Comparison of ENCODE assay signal across 31 cellular contexts in the genomic region with DNA sequence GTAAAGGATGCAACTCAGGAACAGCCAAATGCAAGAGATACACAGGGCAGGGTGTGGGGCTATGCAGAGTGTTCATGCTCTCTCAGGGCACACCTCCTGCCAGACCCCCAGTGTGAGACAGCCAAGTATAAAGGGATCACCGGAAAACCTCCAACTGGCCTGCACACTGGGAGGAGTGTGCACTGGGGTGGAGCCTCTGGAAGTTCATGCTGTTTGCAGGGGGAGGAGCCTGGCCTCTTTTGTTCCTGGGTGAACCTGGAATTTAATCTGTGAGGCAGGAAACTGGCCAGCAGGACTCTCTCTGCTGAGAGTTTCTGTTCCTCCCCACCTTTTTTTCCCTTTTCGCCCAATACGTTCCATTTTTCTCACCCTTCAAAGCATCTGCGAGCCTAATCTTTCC.
A peak's percentile ranks its signal among the peaks of the same experiment; 100 is the strongest.
DNase-seq lines count a peak whose midpoint lies in the region; TF ChIP-seq lines count a peak whose summit lies in the region.
"Had no signal": no experiment of that assay in that cellular context is flagged by ENCODE, and none has a peak within 500 bp of the region (broad histone marks: within the 10 kb centered on the region; RNA-seq: fewer than 3 reads in every experiment).

No MANE protein-coding gene starts in this region.

- no peak overlapping the region for H3K4me2 ChIP-seq in neural progenitor cell
- H3K4me2 ChIP-seq in mammary epithelial cell (ENCODE audit: insufficient read depth, low read depth, low read length): no peak overlapping the region

- no TSS peak for BruUV-seq in mammary epithelial cell (replicated peaks; lab: Mats Ljungman, UMichigan)

- H3K4me1 ChIP-seq in endodermal cell (ENCODE audit: control insufficient read depth, insufficient read depth, low read length): no peaks in the 10 kb centered on the region
- H3K4me1 ChIP-seq in neural progenitor cell: peaks cover 5% of the 10 kb centered on the region
- H3K4me1 ChIP-seq in mammary epithelial cell (ENCODE audit: insufficient read depth, low read length): no peaks in the 10 kb centered on the region
- H3K4me1 ChIP-seq: ascending aorta, esophagus muscularis mucosa, gastrocnemius medialis, pancreas had no signal

- CTCF ChIA-PET in mammary epithelial cell (lab: Charles Lee; ENCODE audit: low non-redundant PET): no interaction called here

- H3K36me3 Mint-ChIP-seq in endodermal cell (ENCODE audit: low read depth) (no peaks in the 10 kb centered on the region), neural progenitor cell (no peaks in the 10 kb centered on the region)
- H3K36me3 Mint-ChIP-seq: activated naive CD4-positive, alpha-beta T cell treated with anti-CD3 and anti-CD28 coated beads, Interleukin-2, amount 50 U/mL, for 72 hours; CD4-positive, CD25-positive, alpha-beta regulatory T cell; natural killer cell treated with Interleukin-12 subunit alpha and Interleukin-12 subunit beta and Interleukin-15 and Interleukin-18, amount 100 ng/mL, for 72 hours had no signal

- WGBS in endodermal cell (ENCODE audit: insufficient coverage in 1 of 2, insufficient read length in 1 of 2), 2 experiments: 83 to 89% methylated on average over 1 to 4 of the region's 4 CpGs
- WGBS in mammary epithelial cell (ENCODE audit: low coverage, missing lambda C conversion rate): 94% methylated on average over 3 of the region's 4 CpGs

- H3K9ac ChIP-seq in endodermal cell (ENCODE audit: extremely low read depth, low read length, poor library complexity, severe bottlenecking) (no peak overlapping the region), neural progenitor cell (no peak overlapping the region), mammary epithelial cell (ENCODE audit: insufficient read depth, low read length) (no peak overlapping the region)

- H3F3A ChIP-seq in neural progenitor cell (ENCODE audit: low read depth): no peaks in the 10 kb centered on the region

- H3K4me1 Mint-ChIP-seq in endodermal cell (peaks cover 16% of the 10 kb centered on the region), neural progenitor cell (peaks cover 22% of the 10 kb centered on the region)
- H3K4me1 Mint-ChIP-seq: activated CD4-positive, alpha-beta T cell treated with anti-CD3 and anti-CD28 coated beads for 36 hours; CD4-positive, CD25-positive, alpha-beta regulatory T cell had no signal

- H4K20me1 ChIP-seq in neural progenitor cell (ENCODE audit: low read depth): no peaks in the 10 kb centered on the region
- H4K20me1 ChIP-seq in mammary epithelial cell (ENCODE audit: insufficient read depth, low read length): no peaks in the 10 kb centered on the region

- no peaks in the 10 kb centered on the region for H3K9me3 Mint-ChIP-seq in endodermal cell
- H3K9me3 Mint-ChIP-seq in neural progenitor cell: peaks cover 18% of the 10 kb centered on the region

- in situ Hi-C loops in mammary epithelial cell (cut with MboI; ENCODE audit: low sequenced_read_pairs in 2 of 2): no loop called here

- intact Hi-C loops in mammary epithelial cell (cut with micrococcal nuclease): no loop called here

- H3K36me3 ChIP-seq in endodermal cell (ENCODE audit: control insufficient read depth, insufficient read depth, low read length) (no peaks in the 10 kb centered on the region), neural progenitor cell (no peaks in the 10 kb centered on the region), mammary epithelial cell (ENCODE audit: insufficient read depth, low read length) (no peaks in the 10 kb centered on the region)
- H3K36me3 ChIP-seq: ascending aorta, esophagus muscularis mucosa, gastrocnemius medialis, pancreas had no signal

- no peak overlapping the region for H3K27ac Mint-ChIP-seq in endodermal cell
- H3K27ac Mint-ChIP-seq in neural progenitor cell: peak overlapping the region; percentile 46
- H3K27ac Mint-ChIP-seq: activated CD4-positive, alpha-beta T cell treated with anti-CD3 and anti-CD28 coated beads for 36 hours; activated CD8-positive, alpha-beta T cell treated with anti-CD3 and anti-CD28 coated beads, Interleukin-2, amount 10 ng/mL, durations not matched to agents 7 days and 5 days; activated naive CD4-positive, alpha-beta T cell treated with anti-CD3 and anti-CD28 coated beads, Interleukin-2, amount 50 U/mL, for 72 hours; CD4-positive, CD25-positive, alpha-beta regulatory T cell; natural killer cell treated with Interleukin-12 subunit alpha and Interleukin-12 subunit beta and Interleukin-15 and Interleukin-18, amount 100 ng/mL, for 72 hours; stimulated activated naive CD8-positive, alpha-beta T cell treated with anti-CD3 and anti-CD28 coated beads, Interleukin-15, Interleukin-2, amounts not matched to agents 100 ng/mL and 50 ng/mL, for 24 hours had no signal

- H3K4me3 ChIP-seq in endodermal cell (ENCODE audit: low read length) (no peak overlapping the region), neural progenitor cell (no peak overlapping the region), mammary epithelial cell (replicated peaks in 1 of 3; ENCODE audit: insufficient read depth in 1 of 3, low read depth in 2 of 3, low read length in 3 of 3) (no peak overlapping the region)
- H3K4me3 ChIP-seq: ascending aorta, esophagus muscularis mucosa, gastrocnemius medialis, mucosa of descending colon, pancreas, skin epidermis had no signal

- H3K4me3 Mint-ChIP-seq in endodermal cell (no peak overlapping the region), neural progenitor cell (no peak overlapping the region)
- H3K4me3 Mint-ChIP-seq: activated CD4-positive, alpha-beta T cell treated with anti-CD3 and anti-CD28 coated beads for 36 hours; activated CD8-positive, alpha-beta T cell treated with anti-CD3 and anti-CD28 coated beads, Interleukin-2, amount 10 ng/mL, durations not matched to agents 7 days and 5 days; natural killer cell treated with Interleukin-12 subunit alpha and Interleukin-12 subunit beta and Interleukin-15 and Interleukin-18, amount 100 ng/mL, for 72 hours; stimulated activated naive CD8-positive, alpha-beta T cell treated with anti-CD3 and anti-CD28 coated beads, Interleukin-15, Interleukin-2, amounts not matched to agents 100 ng/mL and 50 ng/mL, for 24 hours had no signal

- no peaks in the 10 kb centered on the region for H3K27me3 ChIP-seq in endodermal cell (ENCODE audit: control insufficient read depth, insufficient read depth, low read length, poor library complexity, severe bottlenecking)
- H3K27me3 ChIP-seq in neural progenitor cell: no peaks in the 10 kb centered on the region
- no peaks in the 10 kb centered on the region for H3K27me3 ChIP-seq in mammary epithelial cell (ENCODE audit: insufficient read depth, low read length)
- H3K27me3 ChIP-seq: ascending aorta, esophagus muscularis mucosa, gastrocnemius medialis, pancreas had no signal

- no peaks in the 10 kb centered on the region for H3K79me2 ChIP-seq in neural progenitor cell (ENCODE audit: low read depth)
- H3K79me2 ChIP-seq in mammary epithelial cell (ENCODE audit: insufficient read depth, low read length): no peaks in the 10 kb centered on the region

- TF ChIP-seq CTCF in endodermal cell (conservative IDR thresholded peaks at IDR 0.05): no peak
- TF ChIP-seq CTCF in neural progenitor cell (IDR thresholded peaks at IDR 0.05): no peak
- TF ChIP-seq CTCF in mammary epithelial cell (conservative IDR thresholded peaks at IDR 0.05 in 1 of 2, IDR thresholded peaks at IDR 0.05 in 1 of 2; ENCODE audit: extremely low read depth in 1 of 2, insufficient read depth in 1 of 2, low read depth in 1 of 2, low read length in 2 of 2): no peak

- H3K9me3 ChIP-seq in endodermal cell (ENCODE audit: control insufficient read depth, low read length) (peaks cover 8% of the 10 kb centered on the region), neural progenitor cell (ENCODE audit: low read depth) (no peaks in the 10 kb centered on the region), mammary epithelial cell (replicated peaks; ENCODE audit: insufficient read depth, low read length) (no peaks in the 10 kb centered on the region)
- H3K9me3 ChIP-seq: ascending aorta, esophagus muscularis mucosa, gastrocnemius medialis, mucosa of descending colon, pancreas had no signal

- H3K27ac ChIP-seq in endodermal cell (ENCODE audit: low read depth, low read length) (no peak overlapping the region), neural progenitor cell (no peak overlapping the region), mammary epithelial cell (ENCODE audit: insufficient read depth, low read depth, low read length) (no peak overlapping the region)
- H3K27ac ChIP-seq: ascending aorta, esophagus muscularis mucosa, gastrocnemius medialis, pancreas, RWPE1, skin epidermis had no signal

- dilution Hi-C loops in mammary epithelial cell (cut with HindIII; ENCODE audit: low sequenced_read_pairs): no loop called here

- H2AFZ ChIP-seq in neural progenitor cell (replicated peaks): no peak overlapping the region
- H2AFZ ChIP-seq in mammary epithelial cell (ENCODE audit: low read depth, low read length): no peak overlapping the region

- no peaks in the 10 kb centered on the region for H3K27me3 Mint-ChIP-seq in endodermal cell (ENCODE audit: insufficient read depth)
- H3K27me3 Mint-ChIP-seq in neural progenitor cell (ENCODE audit: insufficient read depth, low read depth): peaks cover 12% of the 10 kb centered on the region
- H3K27me3 Mint-ChIP-seq: activated CD4-positive, alpha-beta T cell treated with anti-CD3 and anti-CD28 coated beads for 36 hours; CD4-positive, CD25-positive, alpha-beta regulatory T cell; natural killer cell treated with Interleukin-12 subunit alpha and Interleukin-12 subunit beta and Interleukin-15 and Interleukin-18, amount 100 ng/mL, for 72 hours; stimulated activated naive CD8-positive, alpha-beta T cell treated with anti-CD3 and anti-CD28 coated beads, Interleukin-15, Interleukin-2, amounts not matched to agents 100 ng/mL and 50 ng/mL, for 24 hours had no signal

- DNase-seq in NCI-H2081 (lab: John Stamatoyannopoulos, UW): peak; percentile 20 to 59
- DNase-seq in NCI-H2081 treated with DMSO at 0.1 percent for 48 hours (lab: John Stamatoyannopoulos, UW): no peak
- peak; percentile 68 for DNase-seq in NCI-H146 treated with DMSO at 0.1 percent for 48 hours (lab: John Stamatoyannopoulos, UW; ENCODE audit: unreplicated experiment)
- peak; percentile 59 for DNase-seq in endodermal cell
- peak; percentile 20 for DNase-seq in neural progenitor cell (ENCODE audit: low spot score)
- DNase-seq in NCI-H1417 treated with DMSO at 0.1 percent for 48 hours (lab: John Stamatoyannopoulos, UW): no peak
- no peak for DNase-seq in mammary epithelial cell
- no peak for DNase-seq in midbrain (lab: John Stamatoyannopoulos, UW)
- DNase-seq: 8988T; activated CD4-positive, alpha-beta T cell treated with anti-CD3 and anti-CD28 coated beads for 36 hours; activated CD8-positive, alpha-beta T cell treated with anti-CD3 and anti-CD28 coated beads, Interleukin-2, amount 10 ng/mL, durations not matched to agents 7 days and 5 days; activated T-cell treated with anti-CD3 and anti-CD28 coated beads for 4 hours; CD4-positive, CD25-positive, alpha-beta regulatory T cell; cortex of kidney; gastrocnemius medialis; hippocampal formation; KBM-7; MM.1S; mucosa of descending colon; NCI-H1417; NCI-H2171 treated with DMSO at 0.1 percent for 48 hours; NCI-H526; pancreas; retina had no signal

Comparison
In these comparisons a context has a peak if more than half of its experiments do, and no peak if none do; other contexts are left out.
1. DNase-seq: peak in NCI-H2081 (2 of 2), NCI-H146 treated with DMSO at 0.1 percent for 48 hours (single experiment), endodermal cell (single experiment) and neural progenitor cell (single experiment); none in NCI-H2081 treated with DMSO at 0.1 percent for 48 hours (single experiment), NCI-H1417 treated with DMSO at 0.1 percent for 48 hours (single experiment), mammary epithelial cell (single experiment) and midbrain (single experiment).